ENCODE assay signal across 24 cellular contexts in the genomic region with DNA sequence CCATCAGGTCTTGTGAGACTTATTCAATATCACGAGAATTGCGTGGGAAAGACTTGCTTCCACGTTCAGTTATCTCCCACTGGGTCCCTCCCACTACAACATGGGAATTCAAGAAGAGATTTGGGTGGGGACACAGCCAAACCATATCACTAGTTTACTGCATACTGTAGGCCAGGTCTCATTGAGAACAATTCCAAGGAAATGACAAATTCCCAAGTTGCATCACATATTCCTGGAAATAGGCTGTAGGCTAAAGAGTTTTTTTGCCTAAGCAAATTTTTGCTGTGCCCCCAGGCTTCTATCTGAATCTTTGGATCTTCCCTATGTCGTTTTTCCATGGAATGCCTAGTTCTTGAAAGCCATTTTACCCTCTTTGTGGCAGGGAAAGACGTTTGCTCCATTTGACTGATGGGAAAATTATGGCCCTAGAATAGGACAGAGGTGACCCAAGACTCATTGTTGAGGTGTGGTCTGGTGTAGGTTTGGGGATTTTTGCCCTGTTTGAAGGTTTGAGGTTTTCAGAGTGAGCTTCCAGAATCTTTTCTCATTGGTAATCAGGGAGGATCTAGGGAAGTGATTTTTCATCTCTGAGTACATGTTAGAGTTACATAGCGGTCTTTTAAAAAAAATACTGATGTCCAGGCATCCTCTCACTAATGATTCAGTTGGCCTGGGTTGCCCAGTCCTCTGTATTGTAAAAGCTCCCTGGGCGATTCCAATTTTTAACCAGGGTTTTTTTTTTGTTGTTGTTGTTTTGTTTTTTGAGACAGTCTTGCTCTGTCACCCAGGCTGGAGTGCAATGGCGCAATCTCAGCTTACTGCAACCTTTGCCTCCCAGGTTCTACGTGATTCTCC. TPM values are rescaled to one million over a fixed set of nuclear protein-coding genes. Genes with fewer than 3 reads are reported as not detected.
DNase-seq lines count a peak whose midpoint lies in the region; ATAC-seq and TF ChIP-seq lines count a peak whose summit lies in the region.
"Had no signal": no experiment of that assay in that cellular context is flagged by ENCODE, and none has a peak within 500 bp of the region (broad histone marks: within the 10 kb centered on the region; RNA-seq: fewer than 3 reads in every experiment).

No MANE protein-coding gene starts in this region.

- no peak for TF ChIP-seq POLR2A in gastrocnemius medialis (IDR thresholded peaks at IDR 0.05)

- H3K27me3 ChIP-seq in PC-3 (ENCODE audit: low read length) (no peaks in the 10 kb centered on the region), gastrocnemius medialis (no peaks in the 10 kb centered on the region)
- H3K27me3 ChIP-seq: colonic mucosa, Peyer's patch, right lobe of liver had no signal

- CTCF ChIA-PET in activated CD8-positive, alpha-beta T cell treated with anti-CD3 and anti-CD28 coated beads for 36 hours (lab: Charles Lee) = interaction anchor here (1.3 kb wide), 1 partner anchor 20 kb away, joined by 4 read pairs; no protein-coding TSS in a partner anchor
- CTCF ChIA-PET in activated CD8-positive, alpha-beta T cell treated with anti-CD3 and anti-CD28 coated beads, Interleukin-2, amount 10 ng/mL, durations not matched to agents 7 days and 5 days (lab: Charles Lee) = interaction anchor here (0.7 to 1.5 kb wide), 3 partner anchors 20 to 132 kb away, joined by 3 to 4 read pairs (median 3); no protein-coding TSS in a partner anchor
- CTCF ChIA-PET in PC-3 (lab: Charles Lee) = no interaction called here

- TF ChIP-seq CTCF in activated CD8-positive, alpha-beta T cell treated with anti-CD3 and anti-CD28 coated beads for 36 hours (IDR thresholded peaks at IDR 0.05) = no peak
- no peak for TF ChIP-seq CTCF in PC-3 (conservative IDR thresholded peaks at IDR 0.05; ENCODE audit: low read depth, low read length)
- no peak for TF ChIP-seq CTCF in gastrocnemius medialis (IDR thresholded peaks at IDR 0.05 in 4 of 5, conservative IDR thresholded peaks at IDR 0.05 in 1 of 5)

- H3K4me1 Mint-ChIP-seq in activated CD8-positive, alpha-beta T cell treated with anti-CD3 and anti-CD28 coated beads for 36 hours (ENCODE audit: low read depth) = peaks cover 30% of the 10 kb centered on the region
- H3K4me1 Mint-ChIP-seq in activated CD8-positive, alpha-beta T cell treated with anti-CD3 and anti-CD28 coated beads, Interleukin-2, amount 10 ng/mL, durations not matched to agents 7 days and 5 days (ENCODE audit: low read depth) = peaks cover 7% of the 10 kb centered on the region

- H3K4me2 ChIP-seq in PC-3 (ENCODE audit: low read length) = no peak overlapping the region
- H3K4me2 ChIP-seq: A549 had no signal

- DNase-seq in activated CD8-positive, alpha-beta T cell treated with anti-CD3 and anti-CD28 coated beads for 36 hours = no peak
- no peak for DNase-seq in activated CD8-positive, alpha-beta T cell treated with anti-CD3 and anti-CD28 coated beads, Interleukin-2, amount 10 ng/mL, durations not matched to agents 7 days and 5 days
- DNase-seq in PC-3 (peak; percentile 25), epithelial cell of prostate (ENCODE audit: low read depth, low spot score) (no peak), gastrocnemius medialis (peak in 1 of 2 donors; percentile 31), SHP77 (lab: John Stamatoyannopoulos, UW) (no peak), HPDE6-E6E7 (ENCODE audit: extremely low spot score) (no peak)
- no peak for DNase-seq in stimulated activated CD4-positive, alpha-beta T cell treated with anti-CD3 and anti-CD28 coated beads, Interleukin-12 subunit alpha, Interleukin-12 subunit beta, amount 100 ng/mL, for 4 hours
- DNase-seq: activated CD4-positive, alpha-beta T cell treated with anti-CD3 and anti-CD28 coated beads for 48 hours; activated naive CD4-positive, alpha-beta T cell; colonic mucosa; COR-L47; immature natural killer cell; Karpas-422; NCI-H1092 treated with DMSO at 0.1 percent for 48 hours; NCI-H82; occipital lobe; Peyer's patch; right lobe of liver had no signal

- H3K79me2 ChIP-seq in PC-3 (ENCODE audit: low read length) = no peaks in the 10 kb centered on the region

- intact Hi-C loops in activated CD8-positive, alpha-beta T cell treated with anti-CD3 and anti-CD28 coated beads for 36 hours (cut with micrococcal nuclease) = no loop called here
- intact Hi-C loops in PC-3 (cut with micrococcal nuclease) (no loop called here), gastrocnemius medialis (cut with DNase I; ENCODE audit: low total_unique reads) (no loop called here)

- no TSS peak for BruUV-seq in PC-3 (replicated peaks; lab: Mats Ljungman, UMichigan)

- H3K4me3 Mint-ChIP-seq in activated CD8-positive, alpha-beta T cell treated with anti-CD3 and anti-CD28 coated beads for 36 hours = no peak overlapping the region
- no peak overlapping the region for H3K4me3 Mint-ChIP-seq in activated CD8-positive, alpha-beta T cell treated with anti-CD3 and anti-CD28 coated beads, Interleukin-2, amount 10 ng/mL, durations not matched to agents 7 days and 5 days
- H3K4me3 Mint-ChIP-seq: immature natural killer cell; stimulated activated naive CD8-positive, alpha-beta T cell treated with anti-CD3 and anti-CD28 coated beads, Interleukin-15, Interleukin-2, amounts not matched to agents 100 ng/mL and 50 ng/mL, for 24 hours; type B pancreatic cell had no signal

- no peak overlapping the region for H3K4me3 ChIP-seq in PC-3 (ENCODE audit: low read length)
- no peak overlapping the region for H3K4me3 ChIP-seq in gastrocnemius medialis
- H3K4me3 ChIP-seq: A549, colonic mucosa, Peyer's patch, right lobe of liver had no signal

- H3K4me1 ChIP-seq in PC-3 (ENCODE audit: insufficient read depth, low read length) = no peaks in the 10 kb centered on the region
- H3K4me1 ChIP-seq in gastrocnemius medialis = peaks cover 38 to 52% of the 10 kb centered on the region in 2 donors
- H3K4me1 ChIP-seq: colonic mucosa, right lobe of liver had no signal

- H3K9ac ChIP-seq in PC-3 (ENCODE audit: low read length) = no peak overlapping the region

- H3K9me3 ChIP-seq in PC-3 (ENCODE audit: low read length) = no peaks in the 10 kb centered on the region
- no peaks in the 10 kb centered on the region for H3K9me3 ChIP-seq in gastrocnemius medialis
- H3K9me3 ChIP-seq: A549, colonic mucosa, Peyer's patch, right lobe of liver had no signal

- in situ Hi-C loops in gastrocnemius medialis (cut with MboI; ENCODE audit: low sequenced_read_pairs in 4 of 4) = no loop called here

- POLR2A ChIA-PET in activated CD8-positive, alpha-beta T cell treated with anti-CD3 and anti-CD28 coated beads for 36 hours (lab: Charles Lee) = no interaction called here
- POLR2A ChIA-PET in activated CD8-positive, alpha-beta T cell treated with anti-CD3 and anti-CD28 coated beads, Interleukin-2, amount 10 ng/mL, durations not matched to agents 7 days and 5 days (lab: Charles Lee) = no interaction called here
- POLR2A ChIA-PET in PC-3 (lab: Charles Lee; ENCODE audit: unreplicated experiment) = no interaction called here

- no peaks in the 10 kb centered on the region for H3K9me3 Mint-ChIP-seq in activated CD8-positive, alpha-beta T cell treated with anti-CD3 and anti-CD28 coated beads for 36 hours
- no peaks in the 10 kb centered on the region for H3K9me3 Mint-ChIP-seq in activated CD8-positive, alpha-beta T cell treated with anti-CD3 and anti-CD28 coated beads, Interleukin-2, amount 10 ng/mL, durations not matched to agents 7 days and 5 days (ENCODE audit: insufficient read depth)
- H3K9me3 Mint-ChIP-seq: immature natural killer cell; stimulated activated naive CD8-positive, alpha-beta T cell treated with anti-CD3 and anti-CD28 coated beads, Interleukin-15, Interleukin-2, amounts not matched to agents 100 ng/mL and 50 ng/mL, for 24 hours; type B pancreatic cell had no signal

- no peak overlapping the region for H2AFZ ChIP-seq in PC-3 (ENCODE audit: low read length)

- no peak for ATAC-seq in activated CD8-positive, alpha-beta T cell treated with anti-CD3 and anti-CD28 coated beads for 36 hours
- ATAC-seq in activated CD8-positive, alpha-beta T cell treated with anti-CD3 and anti-CD28 coated beads, Interleukin-2, amount 10 ng/mL, durations not matched to agents 7 days and 5 days = no peak
- ATAC-seq in PC-3 = no peak
- ATAC-seq in gastrocnemius medialis = no peak
- ATAC-seq: A549, HCT116, right lobe of liver had no signal

- H3K9me2 ChIP-seq in PC-3 (replicated peaks; ENCODE audit: low read length) = no peaks in the 10 kb centered on the region

- H3K27ac ChIP-seq in PC-3 (ENCODE audit: low read length) (no peak overlapping the region), epithelial cell of prostate (peak overlapping the region; percentile 45), gastrocnemius medialis (peak overlapping the region; percentile 82 to 91 (median 88))
- H3K27ac ChIP-seq: A549, colonic mucosa, Peyer's patch, right lobe of liver had no signal

- no peaks in the 10 kb centered on the region for H4K20me1 ChIP-seq in PC-3 (ENCODE audit: low read length)

- H3K36me3 ChIP-seq in PC-3 (ENCODE audit: low read depth, low read length) (peaks cover 50% of the 10 kb centered on the region), gastrocnemius medialis (peaks cover 8 to 46% of the 10 kb centered on the region in 2 donors)

- H3K36me3 Mint-ChIP-seq in activated CD8-positive, alpha-beta T cell treated with anti-CD3 and anti-CD28 coated beads for 36 hours (ENCODE audit: low read depth) = peaks cover 68% of the 10 kb centered on the region
- H3K36me3 Mint-ChIP-seq in activated CD8-positive, alpha-beta T cell treated with anti-CD3 and anti-CD28 coated beads, Interleukin-2, amount 10 ng/mL, durations not matched to agents 7 days and 5 days (ENCODE audit: low read depth) = peaks cover 67% of the 10 kb centered on the region

- H3K27me3 Mint-ChIP-seq in activated CD8-positive, alpha-beta T cell treated with anti-CD3 and anti-CD28 coated beads for 36 hours = no peaks in the 10 kb centered on the region
- H3K27me3 Mint-ChIP-seq in activated CD8-positive, alpha-beta T cell treated with anti-CD3 and anti-CD28 coated beads, Interleukin-2, amount 10 ng/mL, durations not matched to agents 7 days and 5 days (ENCODE audit: low read depth) = no peaks in the 10 kb centered on the region
- H3K27me3 Mint-ChIP-seq: stimulated activated naive CD8-positive, alpha-beta T cell treated with anti-CD3 and anti-CD28 coated beads, Interleukin-15, Interleukin-2, amounts not matched to agents 100 ng/mL and 50 ng/mL, for 24 hours; type B pancreatic cell had no signal

- peak overlapping the region; percentile 13 for H3K27ac Mint-ChIP-seq in activated CD8-positive, alpha-beta T cell treated with anti-CD3 and anti-CD28 coated beads for 36 hours
- H3K27ac Mint-ChIP-seq in activated CD8-positive, alpha-beta T cell treated with anti-CD3 and anti-CD28 coated beads, Interleukin-2, amount 10 ng/mL, durations not matched to agents 7 days and 5 days = no peak overlapping the region
- H3K27ac Mint-ChIP-seq: stimulated activated naive CD8-positive, alpha-beta T cell treated with anti-CD3 and anti-CD28 coated beads, Interleukin-15, Interleukin-2, amounts not matched to agents 100 ng/mL and 50 ng/mL, for 24 hours; type B pancreatic cell had no signal

- no peaks in the 10 kb centered on the region for H3F3A ChIP-seq in PC-3 (ENCODE audit: low read length, unreplicated experiment)

RNA-seq across cellular contexts. Expression of a gene that starts 44.4 kb away (rescaled TPM):
- total RNA-seq in activated CD8-positive, alpha-beta T cell treated with anti-CD3 and anti-CD28 coated beads for 36 hours = not detected
- not detected for total RNA-seq in activated CD8-positive, alpha-beta T cell treated with anti-CD3 and anti-CD28 coated beads, Interleukin-2, amount 10 ng/mL, durations not matched to agents 7 days and 5 days
- total RNA-seq in PC-3 (2014; rRNA removed) (0.40 TPM in 1 of 2 replicates, not detected in the other), gastrocnemius medialis (under 1 TPM in 2 of 4 donors, not detected in 2; 0.36 to 0.49 TPM)
- total RNA-seq: Daoy had no signal
